In the genomic region with DNA sequence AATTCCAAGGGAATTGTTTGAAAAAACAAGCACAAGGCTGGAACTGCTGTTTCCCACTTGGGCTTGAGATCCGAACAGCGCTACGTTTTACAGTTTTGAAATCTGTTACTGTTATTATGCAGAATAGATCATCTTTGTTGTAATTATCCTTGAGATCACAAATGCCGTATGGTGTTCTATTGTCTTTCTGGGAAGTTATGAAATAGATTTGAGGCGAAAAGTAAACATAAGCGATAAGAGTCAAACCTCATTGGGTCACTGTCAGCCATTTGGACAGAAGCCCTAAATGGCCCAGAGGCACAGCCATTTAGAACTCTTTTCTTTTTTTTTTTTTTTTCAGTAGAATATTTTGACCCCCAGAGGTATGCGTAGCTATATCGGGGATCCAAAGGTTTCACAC, we compare ENCODE assay signal across 26 cellular contexts.
"Had no signal": no experiment of that assay in that cellular context is flagged by ENCODE, and none has a peak within 500 bp of the region (broad histone marks: within the 10 kb centered on the region; RNA-seq: fewer than 3 reads in every experiment).

No MANE protein-coding gene starts in this region.

- H3K9me3 Mint-ChIP-seq: activated naive CD4-positive, alpha-beta T cell treated with anti-CD3 and anti-CD28 coated beads, Interleukin-2, amount 50 U/mL, for 72 hours; activated naive CD8-positive, alpha-beta T cell treated with anti-CD3 and anti-CD28 coated beads, Interleukin-2, amount 50 U/mL, for 24 hours; WTC11 had no signal

- ATAC-seq: activated CD8-positive, alpha-beta T cell treated with anti-CD3 and anti-CD28 coated beads, Interleukin-2, amount 10 ng/mL, durations not matched to agents 7 days and 5 days; activated naive CD4-positive, alpha-beta T cell treated with anti-CD3 and anti-CD28 coated beads, Interleukin-2, amount 50 U/mL, for 72 hours; activated naive CD8-positive, alpha-beta T cell treated with anti-CD3 and anti-CD28 coated beads, Interleukin-2, amount 50 U/mL, for 24 hours; T-helper 17 cell had no signal

- H3K36me3 Mint-ChIP-seq: activated naive CD4-positive, alpha-beta T cell treated with anti-CD3 and anti-CD28 coated beads, Interleukin-2, amount 50 U/mL, for 72 hours; WTC11 had no signal

- H3K27ac ChIP-seq: brain microvascular endothelial cell had no signal

- H3K27me3 ChIP-seq: brain microvascular endothelial cell had no signal

- H3K4me1 Mint-ChIP-seq: activated naive CD8-positive, alpha-beta T cell treated with anti-CD3 and anti-CD28 coated beads, Interleukin-2, amount 50 U/mL, for 24 hours had no signal

- FAIRE-seq: astrocyte, RCC 7860 had no signal

- H3K4me3 Mint-ChIP-seq: activated CD8-positive, alpha-beta T cell treated with anti-CD3 and anti-CD28 coated beads, Interleukin-2, amount 10 ng/mL, durations not matched to agents 7 days and 5 days; activated naive CD8-positive, alpha-beta T cell treated with anti-CD3 and anti-CD28 coated beads, Interleukin-2, amount 50 U/mL, for 24 hours; T-helper 17 cell; WTC11 had no signal

- H3K36me3 ChIP-seq: brain microvascular endothelial cell had no signal

- H3K27me3 Mint-ChIP-seq: activated naive CD8-positive, alpha-beta T cell treated with anti-CD3 and anti-CD28 coated beads, Interleukin-2, amount 50 U/mL, for 24 hours; T-helper 17 cell had no signal

- DNase-seq: activated CD4-positive, alpha-beta T cell treated with anti-CD3 and anti-CD28 coated beads for 48 hours; activated CD4-positive, alpha-beta T cell treated with anti-CD3 and anti-CD28 coated beads, Interleukin-2, amount 50 U/mL, for 4 hours; activated CD4-positive, CD25-positive, alpha-beta regulatory T cell treated with anti-CD3 and anti-CD28 coated beads, Interleukin-2, amount 50 U/mL, for 72 hours; activated CD8-positive, alpha-beta memory T cell treated with anti-CD3 and anti-CD28 coated beads, Interleukin-2, amount 50 U/mL, for 48 hours; activated CD8-positive, alpha-beta T cell treated with anti-CD3 and anti-CD28 coated beads, Interleukin-2, amount 10 ng/mL, durations not matched to agents 7 days and 5 days; activated effector memory CD4-positive, alpha-beta T cell treated with Interleukin-2 at 50 U/mL for 16 hours; activated naive CD4-positive, alpha-beta T cell; activated naive CD8-positive, alpha-beta T cell treated with anti-CD3 and anti-CD28 coated beads, Interleukin-2, amount 50 U/mL, for 24 hours; activated T-cell treated with anti-CD3 and anti-CD28 coated beads, Interleukin-2, amount 50 U/mL, for 1 hour; brain microvascular endothelial cell; IMR-90; Kasumi-1; KBM-7; NCI-H1092; NCI-H1694 treated with DMSO at 0.1 percent for 48 hours; NCI-H2029 treated with DMSO at 0.1 percent for 48 hours; NCI-H345; NCI-H510A treated with DMSO at 0.1 percent for 48 hours; NCI-H69; SIG-M5; T-helper 17 cell; T-helper 9 cell had no signal

- H3K27ac Mint-ChIP-seq: activated CD8-positive, alpha-beta T cell treated with anti-CD3 and anti-CD28 coated beads, Interleukin-2, amount 10 ng/mL, durations not matched to agents 7 days and 5 days; activated naive CD4-positive, alpha-beta T cell treated with anti-CD3 and anti-CD28 coated beads, Interleukin-2, amount 50 U/mL, for 72 hours; activated naive CD8-positive, alpha-beta T cell treated with anti-CD3 and anti-CD28 coated beads, Interleukin-2, amount 50 U/mL, for 24 hours; T-helper 17 cell; WTC11 had no signal
